ENCODE assay signal across 9 cellular contexts in genomic region chr5:34008721-34009120, GRCh38. TPM values are rescaled to one million over a fixed set of nuclear protein-coding genes. Genes with fewer than 3 reads are reported as not detected.
A peak's percentile ranks its signal among the peaks of the same experiment; 100 is the strongest.
DNase-seq lines count a peak whose midpoint lies in the region; ATAC-seq, FAIRE-seq and TF ChIP-seq lines count a peak whose summit lies in the region.
"Had no signal": no experiment of that assay in that cellular context is flagged by ENCODE, and none has a peak within 500 bp of the region (broad histone marks: within the 10 kb centered on the region; RNA-seq: fewer than 3 reads in every experiment).

No MANE protein-coding gene starts in this region.

- peak; percentile 57 for DNase-seq in NCI-H2107 treated with DMSO at 0.1 percent for 48 hours (lab: John Stamatoyannopoulos, UW; ENCODE audit: unreplicated experiment)
- no peak for DNase-seq in NCI-H2107 (lab: John Stamatoyannopoulos, UW)
- no peak for DNase-seq in SK-N-MC (ENCODE audit: low read depth, low spot score)
- no peak for DNase-seq in fibroblast of lung (ENCODE audit: low read depth in 2 of 2)
- DNase-seq in sigmoid colon, result no peak
- DNase-seq in urothelium cell line (ENCODE audit: low spot score), result no peak
- DNase-seq in T-helper 9 cell, result no peak

- TF ChIP-seq EP300 in sigmoid colon (IDR thresholded peaks at IDR 0.05), result no peak

- peaks cover 17% of the 10 kb centered on the region for H3K36me3 ChIP-seq in SK-N-MC (ENCODE audit: insufficient read depth, low read length)
- H3K36me3 ChIP-seq in fibroblast of lung (ENCODE audit: control insufficient read depth, insufficient read depth, low read length), result peaks cover under 1% of the 10 kb centered on the region
- H3K36me3 ChIP-seq in sigmoid colon, result peaks cover 0 to 18% (median 1%) of the 10 kb centered on the region in 4 donors

- H2AFZ ChIP-seq in fibroblast of lung (ENCODE audit: low read length), result peak overlapping the region; percentile 100

- no peaks in the 10 kb centered on the region for H3K79me2 ChIP-seq in fibroblast of lung (ENCODE audit: control insufficient read depth, insufficient read depth, low read length)

- WGBS in sigmoid colon, 2 donors, result 5 to 9% methylated on average over 2 of the region's 2 CpGs

- intact Hi-C loops in sigmoid colon (cut with DNase I), result loop anchor here (5.0 to 10.0 kb wide), 4 partner anchors 34 to 906 kb away; partner anchors contain the start of genes BRIX1, C1QTNF3 and RAD1

- ATAC-seq in GM19328 (IDR thresholded peaks at IDR 0.05; ENCODE audit: unreplicated experiment), result no peak

- peaks cover 4% of the 10 kb centered on the region for H3K4me1 ChIP-seq in fibroblast of lung (ENCODE audit: control insufficient read depth, extremely low read depth, insufficient read depth, low read length)
- H3K4me1 ChIP-seq in sigmoid colon, result peaks cover 0 to 20% (median 12%) of the 10 kb centered on the region in 4 donors

- FAIRE-seq in urothelium cell line (lab: Jason Lieb, UNC), result no peak

- H3K9ac ChIP-seq in SK-N-MC (ENCODE audit: insufficient read length) (peak overlapping the region; percentile 88), fibroblast of lung (ENCODE audit: insufficient read depth, low read length) (no peak overlapping the region)

- TF ChIP-seq POLR2A in sigmoid colon (IDR thresholded peaks at IDR 0.05), result no peak

- H4K20me1 ChIP-seq in fibroblast of lung (ENCODE audit: control insufficient read depth, extremely low read depth, insufficient read depth, low read length), result no peaks in the 10 kb centered on the region

- peak overlapping the region; percentile 97 for H3K4me2 ChIP-seq in fibroblast of lung (ENCODE audit: extremely low read depth, insufficient read depth, low read length)

- H3K27ac ChIP-seq in SK-N-MC (peak overlapping the region; percentile 85), fibroblast of lung (ENCODE audit: insufficient read depth, low read length) (peak overlapping the region; percentile 84), sigmoid colon (peak overlapping the region; percentile 90 to 94 (median 92))

- TF ChIP-seq CTCF in fibroblast of lung (conservative IDR thresholded peaks at IDR 0.05 in 1 of 2, IDR thresholded peaks at IDR 0.05 in 1 of 2; ENCODE audit: low read depth in 1 of 2, low read length in 2 of 2) (no peak), sigmoid colon (IDR thresholded peaks at IDR 0.05) (no peak)

- H3K9me3 ChIP-seq in SK-N-MC (ENCODE audit: low read depth, low read length) (no peaks in the 10 kb centered on the region), fibroblast of lung (ENCODE audit: control insufficient read depth, insufficient read depth, low read depth, low read length) (no peaks in the 10 kb centered on the region), sigmoid colon (no peaks in the 10 kb centered on the region)

- H3K4me3 ChIP-seq in SK-N-MC, result peak overlapping the region; percentile 94
- peak overlapping the region; percentile 71 to 93 (median 80) for H3K4me3 ChIP-seq in fibroblast of lung (replicated peaks in 1 of 4; ENCODE audit: control extremely low read depth in 1 of 4, insufficient read depth in 1 of 4, low read depth in 3 of 4, low read length in 4 of 4)
- H3K4me3 ChIP-seq in sigmoid colon, result peak overlapping the region; percentile 60 to 73 (median 69)

- no peaks in the 10 kb centered on the region for H3K27me3 ChIP-seq in fibroblast of lung (ENCODE audit: control insufficient read depth, insufficient read depth, low read length)
- no peaks in the 10 kb centered on the region for H3K27me3 ChIP-seq in sigmoid colon

RNA-seq across cellular contexts. Expression of gene AMACR, which starts 0.9 kb away (rescaled TPM):
- total RNA-seq in fibroblast of lung (6.2 and 7.6 TPM in 2 replicates), sigmoid colon (10 to 100 TPM in 2 of 4 donors, 1 to 10 TPM in 2; 5.3 to 11.4 (median 9.3) TPM)
- polyA plus RNA-seq in fibroblast of lung (13.4 and 14.2 TPM in 2 replicates), sigmoid colon (100 to 1,000 TPM in 1 of 3 donors, 10 to 100 TPM in 2; 21.3 to 106 (median 43.8) TPM)
- 8.5 and 9.1 TPM in 2 replicates for polyA plus RNA-seq in fibroblast of lung (2012)
- polyA minus RNA-seq in fibroblast of lung (ENCODE audit: low replicate concordance), result 0.43 and 0.56 TPM in 2 replicates

RNA-seq across cellular contexts. Expression of gene SLC45A2, which starts 24.2 kb away (rescaled TPM):
- total RNA-seq in fibroblast of lung, result under 0.01 TPM in 2 replicates
- 0.03 TPM in 1 of 2 replicates, not detected in the other for polyA plus RNA-seq in fibroblast of lung
- polyA plus RNA-seq in fibroblast of lung (2012), result not detected in 2 replicates
- not detected in 2 replicates for polyA minus RNA-seq in fibroblast of lung (ENCODE audit: low replicate concordance)
- total RNA-seq in sigmoid colon, result under 1 TPM in 1 of 4 donors, not detected in 3; 0.27 TPM
- polyA plus RNA-seq in sigmoid colon, result under 1 TPM in 1 of 3 donors, not detected in 2; 0.03 TPM
- total RNA-seq: Daoy had no signal

RNA-seq across cellular contexts. Expression of gene C1QTNF3, which starts 34.3 kb away (rescaled TPM):
- total RNA-seq in fibroblast of lung (1.0 and 1.2 TPM in 2 replicates), sigmoid colon (10 to 100 TPM; 13.3 to 32.8 (median 17.0) TPM)
- polyA plus RNA-seq in fibroblast of lung (0.42 and 0.68 TPM in 2 replicates), sigmoid colon (1 to 10 TPM in 2 of 3 donors, under 1 TPM in 1; 0.46 to 5.4 (median 3.0) TPM)
- 0.51 and 0.56 TPM in 2 replicates for polyA plus RNA-seq in fibroblast of lung (2012)
- polyA minus RNA-seq in fibroblast of lung (ENCODE audit: low replicate concordance), result not detected in 2 replicates
